In the genomic region with DNA sequence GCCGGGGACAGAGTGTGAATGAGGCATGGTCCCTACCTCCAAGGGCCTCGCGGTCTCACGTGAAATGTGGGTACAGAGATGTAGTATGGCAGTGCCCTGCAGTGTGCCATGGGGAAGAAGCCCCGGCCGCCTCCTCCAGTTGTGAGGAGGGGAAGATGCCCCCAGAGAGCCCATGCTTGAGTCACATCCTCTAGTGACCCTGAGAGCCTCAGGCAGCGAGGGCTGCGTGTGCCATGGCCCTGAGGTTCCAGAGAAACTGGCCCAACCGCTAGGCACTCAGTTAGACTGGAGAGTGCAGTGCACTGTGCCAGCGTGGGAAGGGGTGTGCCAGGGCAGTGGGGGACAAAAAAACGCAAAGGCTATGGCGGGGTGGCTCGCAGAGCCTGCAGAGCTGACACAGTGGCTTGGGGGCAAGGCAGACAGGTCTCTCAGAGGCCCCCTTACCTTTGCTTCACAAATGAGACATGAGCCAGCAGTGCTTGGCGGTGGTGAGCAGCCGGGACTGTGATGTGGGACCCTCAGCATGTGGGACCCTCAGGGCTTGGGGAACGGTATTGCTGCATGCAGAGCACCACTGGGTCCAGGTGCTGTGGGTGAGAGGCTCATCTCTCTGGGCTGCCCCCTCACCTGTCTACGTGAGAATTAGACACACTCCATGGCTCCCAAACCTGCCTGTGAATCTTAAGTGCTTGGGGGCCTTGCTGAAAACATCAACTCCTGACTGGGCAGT, we compare ENCODE assay signal across 14 cellular contexts.
A peak's percentile ranks its signal among the peaks of the same experiment; 100 is the strongest.
DNase-seq lines count a peak whose midpoint lies in the region; ATAC-seq and TF ChIP-seq lines count a peak whose summit lies in the region.
"Had no signal": no experiment of that assay in that cellular context is flagged by ENCODE, and none has a peak within 500 bp of the region (broad histone marks: within the 10 kb centered on the region; RNA-seq: fewer than 3 reads in every experiment).

No MANE protein-coding gene starts in this region.

- DNase-seq in colonic mucosa: no peak
- DNase-seq in spleen: no peak
- no peak for DNase-seq in NCI-H2196 (lab: John Stamatoyannopoulos, UW; ENCODE audit: unreplicated experiment)
- DNase-seq in T-helper 2 cell: no peak
- no peak for DNase-seq in NCI-H524 treated with DMSO at 0.1 percent for 48 hours (lab: John Stamatoyannopoulos, UW)
- DNase-seq: activated CD4-positive, alpha-beta memory T cell treated with anti-CD3 and anti-CD28 coated beads, Interleukin-2, amount 10 ng/mL, durations not matched to agents 7 days and 5 days; anterior cingulate cortex; NCI-H1436 treated with DMSO at 0.1 percent for 48 hours; NCI-H510A; occipital lobe; SW 1271 had no signal

- intact Hi-C loops in colonic mucosa (cut with DNase I): loop anchor here (2.0 to 10.0 kb wide), 2 partner anchors 191 to 1449 kb away; no protein-coding TSS in a partner anchor
- intact Hi-C loops in spleen (cut with DNase I; ENCODE audit: low total_unique reads): loop anchor here (5.0 to 10.0 kb wide), 3 partner anchors 109 to 1451 kb away; partner anchors contain the start of genes COL4A1 and COL4A2

- H3K9ac ChIP-seq in HUES6 (ENCODE audit: low read length) (peak overlapping the region; percentile 40), colonic mucosa (ENCODE audit: low read depth in 2 of 2, low read length in 2 of 2) (peak overlapping the region in 1 of 2 donors; percentile 51)

- ATAC-seq in GM18867 (IDR thresholded peaks at IDR 0.05; ENCODE audit: unreplicated experiment): no peak

- H3K4me3 ChIP-seq in HUES6 (ENCODE audit: low read depth, low read length): no peak overlapping the region
- H3K4me3 ChIP-seq in colonic mucosa: no peak overlapping the region
- H3K4me3 ChIP-seq in mesodermal cell (ENCODE audit: extremely low read depth, insufficient read depth, low read length, poor library complexity, severe bottlenecking): no peak overlapping the region
- H3K4me3 ChIP-seq in spleen: no peak overlapping the region

- no peak for TF ChIP-seq CTCF in colonic mucosa (IDR thresholded peaks at IDR 0.05)
- TF ChIP-seq CTCF in spleen (IDR thresholded peaks at IDR 0.05 in 8 of 11, conservative IDR thresholded peaks at IDR 0.05 in 3 of 11): no peak

- 90 to 91% methylated on average over 14 of the region's 17 CpGs for WGBS in mesodermal cell (ENCODE audit: insufficient coverage in 2 of 2), 2 experiments
- 63 to 80% (median 75%) methylated on average over 16 to 17 of the region's 17 CpGs for WGBS in spleen, 5 donors

- no peak for TF ChIP-seq POLR2A in spleen (IDR thresholded peaks at IDR 0.05)

- H3K36me3 ChIP-seq in HUES6 (ENCODE audit: control insufficient read depth, insufficient read depth, low read length) (peaks cover 6% of the 10 kb centered on the region), colonic mucosa (no peaks in the 10 kb centered on the region), mesodermal cell (ENCODE audit: control insufficient read depth, insufficient read depth, low read length) (peaks cover 58% of the 10 kb centered on the region), spleen (peaks cover 0 to 6% (median 0%) of the 10 kb centered on the region in 6 donors)

- H3K4me1 ChIP-seq in HUES6 (ENCODE audit: control insufficient read depth, insufficient read depth, low read length): peaks cover 31% of the 10 kb centered on the region; the same call in 1 of the 2 replicates
- H3K4me1 ChIP-seq in colonic mucosa: no peaks in the 10 kb centered on the region
- peaks cover 49% of the 10 kb centered on the region for H3K4me1 ChIP-seq in mesodermal cell (ENCODE audit: control insufficient read depth, insufficient read depth, low read length, poor library complexity, severe bottlenecking)
- peaks cover 0 to 80% (median 32%) of the 10 kb centered on the region in 6 donors for H3K4me1 ChIP-seq in spleen

- H3K27ac ChIP-seq in HUES6 (ENCODE audit: low read depth, low read length) (peak overlapping the region; percentile 6; the same call in 1 of the 2 replicates), colonic mucosa (peak overlapping the region; percentile 10), mesodermal cell (ENCODE audit: low read depth, low read length, severe bottlenecking) (peak overlapping the region; percentile 89), spleen (peak overlapping the region in 6 of 8 donors; percentile 11 to 72 (median 59))

- H3K27me3 ChIP-seq in HUES6 (ENCODE audit: control insufficient read depth, insufficient read depth, low read length) (no peaks in the 10 kb centered on the region), colonic mucosa (no peaks in the 10 kb centered on the region), spleen (replicated peaks in 1 of 7) (peaks cover 0 to 44% (median 0%) of the 10 kb centered on the region in 7 donors)

- H3K9me3 ChIP-seq in HUES6 (ENCODE audit: control insufficient read depth, insufficient read depth, low read depth, low read length): no peaks in the 10 kb centered on the region
- no peaks in the 10 kb centered on the region for H3K9me3 ChIP-seq in colonic mucosa
- H3K9me3 ChIP-seq in mesodermal cell (ENCODE audit: control insufficient read depth, low read length): no peaks in the 10 kb centered on the region
- H3K9me3 ChIP-seq in spleen: no peaks in the 10 kb centered on the region

Comparison
In these comparisons a context has a peak if more than half of its experiments do, and no peak if none do; other contexts are left out.
1. H3K27ac ChIP-seq: peak in every context shown above with its lines; median percentile 89 in mesodermal cell; 59 in spleen; 10 in colonic mucosa; 6 in HUES6.